In genomic region chr5:83306572-83307241, GRCh38 we compare ENCODE assay signal across 1 cellular context.
TF ChIP-seq lines count a peak whose summit lies in the region.

No MANE protein-coding gene starts in this region.

TF ChIP-seq in HCT116, 20 proteins besides CTCF, POLR2A, EP300 and RAD21 (continued from another document):
- no peak for TF ChIP-seq YY1 (IDR thresholded peaks at IDR 0.05; ENCODE audit: extremely low read depth, insufficient replicate concordance, low read depth, low read length)
